15 cellular contexts compared by ENCODE assay signal in genomic region chr5:56099346-56099745, GRCh38.
A peak's percentile ranks its signal among the peaks of the same experiment; 100 is the strongest.
DNase-seq lines count a peak whose midpoint lies in the region; ATAC-seq, FAIRE-seq and TF ChIP-seq lines count a peak whose summit lies in the region.
"Had no signal": no experiment of that assay in that cellular context is flagged by ENCODE, and none has a peak within 500 bp of the region (broad histone marks: within the 10 kb centered on the region; RNA-seq: fewer than 3 reads in every experiment).

No MANE protein-coding gene starts in this region.

- H2AFZ ChIP-seq in endothelial cell of umbilical vein (ENCODE audit: low read depth, low read length) (no peak overlapping the region), neural progenitor cell (replicated peaks) (no peak overlapping the region)

- peak overlapping the region; percentile 53 for H3K4me2 ChIP-seq in endothelial cell of umbilical vein (ENCODE audit: insufficient read depth, low read length)
- no peak overlapping the region for H3K4me2 ChIP-seq in neural progenitor cell

- H3K9me3 Mint-ChIP-seq in CD4-positive, alpha-beta memory T cell: no peaks in the 10 kb centered on the region
- H3K9me3 Mint-ChIP-seq in neural progenitor cell (no peaks in the 10 kb centered on the region), WTC11 (peaks cover 8% of the 10 kb centered on the region)
- H3K9me3 Mint-ChIP-seq in stimulated activated effector memory CD8-positive, alpha-beta T cell treated with anti-CD3 and anti-CD28 coated beads, Interleukin-12 subunit alpha, Interleukin-12 subunit beta, amount 100 ng/mL, for 72 hours: no peaks in the 10 kb centered on the region
- H3K9me3 Mint-ChIP-seq: activated T-helper 17 cell treated with anti-CD3 and anti-CD28 coated beads, Interleukin-2, amount 50 U/mL, for 72 hours had no signal

- peaks cover 94% of the 10 kb centered on the region for H3K4me1 ChIP-seq in CD4-positive, alpha-beta memory T cell (ENCODE audit: insufficient read depth, low read length)
- peaks cover 26% of the 10 kb centered on the region for H3K4me1 ChIP-seq in endothelial cell of umbilical vein (ENCODE audit: control insufficient read depth, extremely low read depth, insufficient read depth, low read length)
- no peaks in the 10 kb centered on the region for H3K4me1 ChIP-seq in neural progenitor cell
- H3K4me1 ChIP-seq: prostate gland had no signal

- intact Hi-C loops in CD4-positive, alpha-beta memory T cell (cut with micrococcal nuclease): no loop called here
- intact Hi-C loops in endothelial cell of umbilical vein (cut with micrococcal nuclease): loop anchor here (1.0 to 2.0 kb wide), 2 partner anchors 23 to 41 kb away; no protein-coding TSS in a partner anchor

- FAIRE-seq in HTR-8/SVneo (lab: Jason Lieb, UNC) (no peak), endothelial cell of umbilical vein (lab: Jason Lieb, UNC) (peak; percentile 46)

- dilution Hi-C loops in endothelial cell of umbilical vein (cut with MboI; ENCODE audit: extremely low pct_ligation_motif_present, low sequenced_read_pairs): no loop called here

- peak overlapping the region in 5 of 8 donors; percentile 11 to 79 (median 20) for H3K4me3 Mint-ChIP-seq in CD4-positive, alpha-beta memory T cell
- H3K4me3 Mint-ChIP-seq in neural progenitor cell (no peak overlapping the region), WTC11 (no peak overlapping the region)
- H3K4me3 Mint-ChIP-seq in stimulated activated effector memory CD8-positive, alpha-beta T cell treated with anti-CD3 and anti-CD28 coated beads, Interleukin-12 subunit alpha, Interleukin-12 subunit beta, amount 100 ng/mL, for 72 hours: no peak overlapping the region

- H3K9me1 ChIP-seq in endothelial cell of umbilical vein (replicated peaks; ENCODE audit: control insufficient read depth, extremely low read depth, insufficient read depth, low read length): no peaks in the 10 kb centered on the region

- peak; percentile 78 for ATAC-seq in omental fat pad (ENCODE audit: low FRiP score)
- ATAC-seq in WTC11: no peak
- ATAC-seq in stimulated activated effector memory CD8-positive, alpha-beta T cell treated with anti-CD3 and anti-CD28 coated beads, Interleukin-12 subunit alpha, Interleukin-12 subunit beta, amount 100 ng/mL, for 72 hours: no peak
- ATAC-seq: activated T-helper 17 cell treated with anti-CD3 and anti-CD28 coated beads, Interleukin-2, amount 50 U/mL, for 72 hours had no signal

- H3K79me2 ChIP-seq in endothelial cell of umbilical vein (ENCODE audit: control insufficient read depth, insufficient read depth, low read length) (no peaks in the 10 kb centered on the region), neural progenitor cell (ENCODE audit: low read depth) (no peaks in the 10 kb centered on the region)

- POLR2A ChIA-PET in CD4-positive, alpha-beta memory T cell (lab: Charles Lee; ENCODE audit: partially characterized antibody): interaction anchor here (1.3 to 4.6 kb wide), 2 partner anchors 9 to 104 kb away, joined by 4 to 32 read pairs; partner anchors contain the start of gene IL6ST
- POLR2A ChIA-PET in endothelial cell of umbilical vein (lab: Charles Lee): interaction anchor here (0.7 kb wide), 1 partner anchor 150 kb away, joined by 9 read pairs; no protein-coding TSS in a partner anchor
- POLR2A ChIA-PET in WTC11 (lab: Charles Lee): no interaction called here

- H4K20me1 ChIP-seq in endothelial cell of umbilical vein (replicated peaks; ENCODE audit: control insufficient read depth, extremely low read depth, insufficient read depth, low read length) (no peaks in the 10 kb centered on the region), neural progenitor cell (ENCODE audit: low read depth) (no peaks in the 10 kb centered on the region)

- no TSS peak for BruUV-seq in endothelial cell of umbilical vein (replicated peaks; lab: Mats Ljungman, UMichigan)

- CTCF ChIA-PET in CD4-positive, alpha-beta memory T cell (lab: Charles Lee; ENCODE audit: partially characterized antibody): no interaction called here
- CTCF ChIA-PET in endothelial cell of umbilical vein (lab: Charles Lee): no interaction called here
- CTCF ChIA-PET in WTC11 (lab: Charles Lee): no interaction called here

- peak overlapping the region; percentile 16 to 89 (median 80) for H3K27ac Mint-ChIP-seq in CD4-positive, alpha-beta memory T cell
- no peak overlapping the region for H3K27ac Mint-ChIP-seq in neural progenitor cell
- H3K27ac Mint-ChIP-seq in WTC11: no peak overlapping the region
- no peak overlapping the region for H3K27ac Mint-ChIP-seq in stimulated activated effector memory CD8-positive, alpha-beta T cell treated with anti-CD3 and anti-CD28 coated beads, Interleukin-12 subunit alpha, Interleukin-12 subunit beta, amount 100 ng/mL, for 72 hours
- H3K27ac Mint-ChIP-seq: activated T-helper 17 cell treated with anti-CD3 and anti-CD28 coated beads, Interleukin-2, amount 50 U/mL, for 72 hours had no signal

- H3F3A ChIP-seq in neural progenitor cell (ENCODE audit: low read depth): no peaks in the 10 kb centered on the region

- no peak for TF ChIP-seq POLR2A in endothelial cell of umbilical vein (IDR thresholded peaks at IDR 0.05; ENCODE audit: low read depth, low read length)

- DNase-seq in CD4-positive, alpha-beta memory T cell: no peak
- peak; percentile 63 for DNase-seq in HTR-8/SVneo (ENCODE audit: insufficient read length, low spot score)
- peak; percentile 96 for DNase-seq in endothelial cell of umbilical vein (ENCODE audit: low read depth, low spot score)
- DNase-seq in omental fat pad (ENCODE audit: low spot score): no peak
- no peak for DNase-seq in neural progenitor cell (ENCODE audit: low spot score)
- DNase-seq in WTC11 (ENCODE audit: low spot score): no peak
- no peak for DNase-seq in stimulated activated effector memory CD8-positive, alpha-beta T cell treated with anti-CD3 and anti-CD28 coated beads, Interleukin-12 subunit alpha, Interleukin-12 subunit beta, amount 100 ng/mL, for 72 hours (ENCODE audit: low spot score in 2 of 2)
- DNase-seq: cortex of kidney; heart right ventricle; NCI-H446; RPMI8226; stimulated activated CD4-positive, alpha-beta T cell treated with anti-CD3 and anti-CD28 coated beads, Interleukin-4, amount 100 ng/mL, for 24 hours had no signal

- no peaks in the 10 kb centered on the region for H3K36me3 ChIP-seq in CD4-positive, alpha-beta memory T cell (ENCODE audit: insufficient read depth, low read length)
- H3K36me3 ChIP-seq in endothelial cell of umbilical vein (ENCODE audit: control insufficient read depth in 2 of 2, extremely low read depth in 1 of 2, insufficient read depth in 2 of 2, low read length in 2 of 2): no peaks in the 10 kb centered on the region
- H3K36me3 ChIP-seq in neural progenitor cell: no peaks in the 10 kb centered on the region
- H3K36me3 ChIP-seq: heart right ventricle, prostate gland had no signal

- no peaks in the 10 kb centered on the region for H3K27me3 Mint-ChIP-seq in CD4-positive, alpha-beta memory T cell
- H3K27me3 Mint-ChIP-seq in neural progenitor cell (ENCODE audit: insufficient read depth, low read depth) (no peaks in the 10 kb centered on the region), WTC11 (ENCODE audit: low read depth) (no peaks in the 10 kb centered on the region)
- H3K27me3 Mint-ChIP-seq: activated T-helper 17 cell treated with anti-CD3 and anti-CD28 coated beads, Interleukin-2, amount 50 U/mL, for 72 hours had no signal

- H3K27ac ChIP-seq in CD4-positive, alpha-beta memory T cell (ENCODE audit: low read depth, low read length): no peak overlapping the region
- H3K27ac ChIP-seq in endothelial cell of umbilical vein (ENCODE audit: insufficient read depth, low read depth, low read length) (no peak overlapping the region), neural progenitor cell (no peak overlapping the region)
- H3K27ac ChIP-seq: prostate gland had no signal

- peaks cover 0 to 3% of the 10 kb centered on the region in 2 donors for H3K36me3 Mint-ChIP-seq in CD4-positive, alpha-beta memory T cell
- H3K36me3 Mint-ChIP-seq in neural progenitor cell (no peaks in the 10 kb centered on the region), WTC11 (no peaks in the 10 kb centered on the region)
- H3K36me3 Mint-ChIP-seq in stimulated activated effector memory CD8-positive, alpha-beta T cell treated with anti-CD3 and anti-CD28 coated beads, Interleukin-12 subunit alpha, Interleukin-12 subunit beta, amount 100 ng/mL, for 72 hours: no peaks in the 10 kb centered on the region

- H3K9me3 ChIP-seq in CD4-positive, alpha-beta memory T cell (ENCODE audit: control insufficient read depth in 1 of 2, low read length in 2 of 2): no peaks in the 10 kb centered on the region
- no peaks in the 10 kb centered on the region for H3K9me3 ChIP-seq in endothelial cell of umbilical vein (replicated peaks; ENCODE audit: control insufficient read depth, insufficient read depth, low read length)
- no peaks in the 10 kb centered on the region for H3K9me3 ChIP-seq in neural progenitor cell (ENCODE audit: low read depth)
- H3K9me3 ChIP-seq: prostate gland had no signal

- H3K9ac ChIP-seq in endothelial cell of umbilical vein (replicated peaks; ENCODE audit: extremely low read depth, insufficient read depth, low read length): no peak overlapping the region
- H3K9ac ChIP-seq in neural progenitor cell: no peak overlapping the region

- TF ChIP-seq CTCF in endothelial cell of umbilical vein (IDR thresholded peaks at IDR 0.05; ENCODE audit: extremely low read depth in 1 of 2, insufficient read depth in 1 of 2, low read depth in 1 of 2, low read length in 2 of 2) (no peak), omental fat pad (IDR thresholded peaks at IDR 0.05) (no peak), neural progenitor cell (IDR thresholded peaks at IDR 0.05) (no peak), WTC11 (IDR thresholded peaks at IDR 0.05) (no peak)

- H3K4me3 ChIP-seq in CD4-positive, alpha-beta memory T cell (ENCODE audit: low read length in 2 of 2): no peak overlapping the region
- H3K4me3 ChIP-seq in endothelial cell of umbilical vein (replicated peaks in 1 of 3; ENCODE audit: insufficient read depth in 1 of 3, low read depth in 1 of 3, low read length in 3 of 3): no peak overlapping the region
- H3K4me3 ChIP-seq in neural progenitor cell: no peak overlapping the region
- H3K4me3 ChIP-seq: heart right ventricle, lung, prostate gland had no signal

- peaks cover 57 to 82% (median 72%) of the 10 kb centered on the region in 4 donors for H3K4me1 Mint-ChIP-seq in CD4-positive, alpha-beta memory T cell
- H3K4me1 Mint-ChIP-seq in neural progenitor cell (no peaks in the 10 kb centered on the region), WTC11 (no peaks in the 10 kb centered on the region)
- peaks cover 16% of the 10 kb centered on the region for H3K4me1 Mint-ChIP-seq in stimulated activated effector memory CD8-positive, alpha-beta T cell treated with anti-CD3 and anti-CD28 coated beads, Interleukin-12 subunit alpha, Interleukin-12 subunit beta, amount 100 ng/mL, for 72 hours

- no peaks in the 10 kb centered on the region for H3K27me3 ChIP-seq in CD4-positive, alpha-beta memory T cell (ENCODE audit: insufficient read depth, low read length)
- H3K27me3 ChIP-seq in endothelial cell of umbilical vein (ENCODE audit: control insufficient read depth in 2 of 2, insufficient read depth in 2 of 2, low read length in 2 of 2) (no peaks in the 10 kb centered on the region), neural progenitor cell (no peaks in the 10 kb centered on the region)
- H3K27me3 ChIP-seq: heart right ventricle had no signal

TF ChIP-seq in WTC11, 78 proteins besides CTCF, POLR2A, EP300 and RAD21 (continues in another document):
- no peak for TF ChIP-seq FOXP1 (CRISPR knock-in tag; IDR thresholded peaks at IDR 0.05; ENCODE audit: borderline replicate concordance)

Comparison
In these comparisons a context has a peak if more than half of its experiments do, and no peak if none do; other contexts are left out.
1. DNase-seq: peak in HTR-8/SVneo (single experiment) and endothelial cell of umbilical vein (single experiment); none in CD4-positive, alpha-beta memory T cell (0 of 5), omental fat pad (single experiment), neural progenitor cell (single experiment), WTC11 (single experiment) and stimulated activated effector memory CD8-positive, alpha-beta T cell treated with anti-CD3 and anti-CD28 coated beads, Interleukin-12 subunit alpha, Interleukin-12 subunit beta, amount 100 ng/mL, for 72 hours (0 of 2).
2. H3K27ac Mint-ChIP-seq: peak in CD4-positive, alpha-beta memory T cell (7 of 7); none in neural progenitor cell (single experiment), WTC11 (single experiment) and stimulated activated effector memory CD8-positive, alpha-beta T cell treated with anti-CD3 and anti-CD28 coated beads, Interleukin-12 subunit alpha, Interleukin-12 subunit beta, amount 100 ng/mL, for 72 hours (single experiment).
3. H3K4me3 Mint-ChIP-seq: peak in CD4-positive, alpha-beta memory T cell (5 of 8); none in neural progenitor cell (single experiment), WTC11 (single experiment) and stimulated activated effector memory CD8-positive, alpha-beta T cell treated with anti-CD3 and anti-CD28 coated beads, Interleukin-12 subunit alpha, Interleukin-12 subunit beta, amount 100 ng/mL, for 72 hours (single experiment).